ENCODE assay signal across 8 cellular contexts in genomic region chr17:1720856-1721386, GRCh38. TPM values are rescaled to one million over a fixed set of nuclear protein-coding genes. Genes with fewer than 3 reads are reported as not detected.
DNase-seq lines count a peak whose midpoint lies in the region; ATAC-seq, FAIRE-seq and TF ChIP-seq lines count a peak whose summit lies in the region.

No MANE protein-coding gene starts in this region.

- H3K4me3 ChIP-seq in HAP-1 (no peak overlapping the region), right atrium auricular region (no peak overlapping the region), small intestine (ENCODE audit: low read depth in 1 of 2, low read length in 2 of 2) (no peak overlapping the region)

- peak overlapping the region in 3 of 7 donors; percentile 41 to 76 (median 61) for H3K27ac Mint-ChIP-seq in CD14-positive monocyte
- H3K27ac Mint-ChIP-seq in activated naive CD4-positive, alpha-beta T cell treated with anti-CD3 and anti-CD28 coated beads, Interleukin-2, amount 50 U/mL, for 24 hours: no peak overlapping the region

- no peaks in the 10 kb centered on the region for H3K9me3 ChIP-seq in HAP-1
- H3K9me3 ChIP-seq in right atrium auricular region: no peaks in the 10 kb centered on the region
- H3K9me3 ChIP-seq in small intestine (ENCODE audit: control insufficient read depth, low read depth): no peaks in the 10 kb centered on the region

- peaks cover 0 to 2% (median 0%) of the 10 kb centered on the region in 7 donors for H3K9me3 Mint-ChIP-seq in CD14-positive monocyte
- H3K9me3 Mint-ChIP-seq in activated naive CD4-positive, alpha-beta T cell treated with anti-CD3 and anti-CD28 coated beads, Interleukin-2, amount 50 U/mL, for 24 hours: no peaks in the 10 kb centered on the region

- peaks cover 0 to 2% (median 0%) of the 10 kb centered on the region in 3 donors for H3K27me3 Mint-ChIP-seq in CD14-positive monocyte (ENCODE audit: low read depth in 3 of 3)
- no peaks in the 10 kb centered on the region for H3K27me3 Mint-ChIP-seq in activated naive CD4-positive, alpha-beta T cell treated with anti-CD3 and anti-CD28 coated beads, Interleukin-2, amount 50 U/mL, for 24 hours

- peaks cover 2 to 5% of the 10 kb centered on the region in 2 donors for H3K36me3 Mint-ChIP-seq in CD14-positive monocyte
- H3K36me3 Mint-ChIP-seq in activated naive CD4-positive, alpha-beta T cell treated with anti-CD3 and anti-CD28 coated beads, Interleukin-2, amount 50 U/mL, for 24 hours: peaks cover 1% of the 10 kb centered on the region

- TF ChIP-seq CTCF in CD14-positive monocyte (IDR thresholded peaks at IDR 0.05): peak; percentile 98
- peak; percentile 95 to 98 for TF ChIP-seq CTCF in right atrium auricular region (IDR thresholded peaks at IDR 0.05)

- H3K4me1 ChIP-seq in HAP-1: peaks cover 15% of the 10 kb centered on the region
- peaks cover 0 to 50% of the 10 kb centered on the region in 2 donors for H3K4me1 ChIP-seq in right atrium auricular region
- peaks cover 4 to 7% of the 10 kb centered on the region in 2 donors for H3K4me1 ChIP-seq in small intestine (ENCODE audit: control insufficient read depth in 2 of 2, insufficient read depth in 1 of 2, low read depth in 1 of 2, low read length in 1 of 2)

- H3K27ac ChIP-seq in right atrium auricular region (peak overlapping the region; percentile 46 to 71), small intestine (ENCODE audit: low read depth in 1 of 2, low read length in 1 of 2) (no peak overlapping the region)

- no peak for FAIRE-seq in small intestine (lab: Jason Lieb, UNC)

- H3K4me1 Mint-ChIP-seq in CD14-positive monocyte: peaks cover 39% of the 10 kb centered on the region
- H3K4me1 Mint-ChIP-seq in activated naive CD4-positive, alpha-beta T cell treated with anti-CD3 and anti-CD28 coated beads, Interleukin-2, amount 50 U/mL, for 24 hours: peaks cover 31% of the 10 kb centered on the region

- no peak for ATAC-seq in HG03175 (IDR thresholded peaks at IDR 0.05; ENCODE audit: unreplicated experiment)

- intact Hi-C loops in CD14-positive monocyte (cut with micrococcal nuclease): loop anchor here in 1 of 2 donors (10.0 kb wide), 1 partner anchor 114 kb away; the partner anchor contains the start of gene RPA1

- H3K4me3 Mint-ChIP-seq in CD14-positive monocyte: no peak overlapping the region
- H3K4me3 Mint-ChIP-seq in activated naive CD4-positive, alpha-beta T cell treated with anti-CD3 and anti-CD28 coated beads, Interleukin-2, amount 50 U/mL, for 24 hours: peak overlapping the region; percentile 24

- 34 to 39% (median 39%) methylated on average over 11 of the region's 11 CpGs for WGBS in small intestine, 3 donors

- H3K36me3 ChIP-seq in HAP-1 (replicated peaks): peaks cover under 1% of the 10 kb centered on the region
- H3K36me3 ChIP-seq in right atrium auricular region: peaks cover under 1% of the 10 kb centered on the region
- no peaks in the 10 kb centered on the region for H3K36me3 ChIP-seq in small intestine (ENCODE audit: control insufficient read depth in 2 of 2, insufficient read depth in 2 of 2, low read length in 2 of 2)

- H3K27me3 ChIP-seq in HAP-1 (ENCODE audit: low read depth) (no peaks in the 10 kb centered on the region), right atrium auricular region (no peaks in the 10 kb centered on the region), small intestine (ENCODE audit: control insufficient read depth in 2 of 2, insufficient read depth in 2 of 2, low read length in 2 of 2) (no peaks in the 10 kb centered on the region)

- peak; percentile 67 for DNase-seq in CD14-positive monocyte (ENCODE audit: low spot score)
- peak; percentile 61 to 79 for DNase-seq in HAP-1 (ENCODE audit: low spot score in 2 of 2)
- DNase-seq in SHP77 (lab: John Stamatoyannopoulos, UW): peak; percentile 60 to 72
- peak; percentile 86 for DNase-seq in right atrium auricular region (ENCODE audit: low spot score)
- peak; percentile 80 for DNase-seq in small intestine
- no peak for DNase-seq in GOT3 (lab: John Stamatoyannopoulos, UW)

- in situ Hi-C loops in HAP-1 (cut with MboI; ENCODE audit: low sequenced_read_pairs): no loop called here

RNA-seq across cellular contexts. Expression of gene WDR81, which starts 3.6 kb away (rescaled TPM):
- polyA plus RNA-seq in CD14-positive monocyte (1 to 10 TPM; 6.2 to 8.8 TPM), small intestine (10 to 100 TPM; 14.6 to 18.0 (median 14.8) TPM)
- total RNA-seq in right atrium auricular region: 10 to 100 TPM; 10.9 to 17.9 TPM

RNA-seq across cellular contexts. Expression of gene TLCD2, which starts 10.7 kb away (rescaled TPM):
- polyA plus RNA-seq in CD14-positive monocyte (not detected), small intestine (10 to 100 TPM in 1 of 3 donors, 1 to 10 TPM in 2; 5.1 to 10.3 (median 7.8) TPM)
- total RNA-seq in right atrium auricular region: 1 to 10 TPM; 1.1 to 3.7 TPM

RNA-seq across cellular contexts. Expression of gene SERPINF2, which starts 21.8 kb away (rescaled TPM):
- under 1 TPM; 0.75 to 0.79 TPM for polyA plus RNA-seq in CD14-positive monocyte
- total RNA-seq in right atrium auricular region: 1 to 10 TPM; 1.0 to 1.5 TPM
- 1 to 10 TPM in 2 of 3 donors, under 1 TPM in 1; 0.89 to 4.5 (median 1.6) TPM for polyA plus RNA-seq in small intestine

RNA-seq across cellular contexts. Expression of gene PRPF8, which starts 36.3 kb away (rescaled TPM):
- 10 to 100 TPM; 53.3 to 78.0 TPM for polyA plus RNA-seq in CD14-positive monocyte
- 100 to 1,000 TPM in 1 of 2 donors, 10 to 100 TPM in 1; 90.1 to 144 TPM for total RNA-seq in right atrium auricular region
- 10 to 100 TPM; 61.1 to 87.2 (median 62.8) TPM for polyA plus RNA-seq in small intestine

RNA-seq across cellular contexts. Expression of gene SERPINF1, which starts 40.9 kb away (rescaled TPM):
- polyA plus RNA-seq in CD14-positive monocyte: 1 to 10 TPM; 8.0 to 9.9 TPM
- total RNA-seq in right atrium auricular region: 100 to 1,000 TPM; 348 to 498 TPM
- polyA plus RNA-seq in small intestine: 100 to 1,000 TPM in 1 of 3 donors, 10 to 100 TPM in 1, 1 to 10 TPM in 1; 7.2 to 118 (median 20.8) TPM

Comparison
In these comparisons a context has a peak if more than half of its experiments do, and no peak if none do; other contexts are left out.
1. H3K27ac ChIP-seq: peak in right atrium auricular region (2 of 2); none in small intestine (0 of 2).
2. RNA of gene TLCD2, which starts 10.7 kb away (polyA plus RNA-seq): 5.1 to 10.3 TPM in small intestine; not detected in CD14-positive monocyte; every median in the first group is over 4 times any median in the second.